10 cellular contexts compared by ENCODE assay signal in genomic region chr22:20207277-20208025, GRCh38. TPM values are rescaled to one million over a fixed set of nuclear protein-coding genes. Genes with fewer than 3 reads are reported as not detected.
DNase-seq lines count a peak whose midpoint lies in the region; ATAC-seq and TF ChIP-seq lines count a peak whose summit lies in the region.
"Had no signal": no experiment of that assay in that cellular context is flagged by ENCODE, and none has a peak within 500 bp of the region (broad histone marks: within the 10 kb centered on the region; RNA-seq: fewer than 3 reads in every experiment).

No MANE protein-coding gene starts in this region.

- no peak for ATAC-seq in activated T-cell treated with anti-CD3 and anti-CD28 coated beads, Interleukin-2, amount 50 U/mL, for 4 hours
- no peak for ATAC-seq in activated B cell treated with CpG ODN at 0.5 μM for 24 hours (ENCODE audit: low read depth)

- H3K4me1 ChIP-seq in stomach smooth muscle (ENCODE audit: control insufficient read depth, insufficient read depth, low read length), result peaks cover 40% of the 10 kb centered on the region

- H3K4me1 Mint-ChIP-seq in activated T-cell treated with anti-CD3 and anti-CD28 coated beads, Interleukin-2, amount 50 U/mL, for 4 hours (ENCODE audit: low read depth), result peaks cover 24% of the 10 kb centered on the region
- peaks cover 23% of the 10 kb centered on the region for H3K4me1 Mint-ChIP-seq in activated B cell treated with CpG ODN at 0.5 μM for 24 hours

- peak overlapping the region; percentile 93 for H3K4me3 Mint-ChIP-seq in activated T-cell treated with anti-CD3 and anti-CD28 coated beads, Interleukin-2, amount 50 U/mL, for 4 hours
- H3K4me3 Mint-ChIP-seq in activated B cell treated with CpG ODN at 0.5 μM for 24 hours, result peak overlapping the region; percentile 89

- peaks cover 0 to under 1% of the 10 kb centered on the region in 2 donors for H3K27me3 ChIP-seq in stomach smooth muscle (ENCODE audit: control insufficient read depth in 1 of 2, insufficient read depth in 2 of 2, low read length in 2 of 2)

- CTCF ChIA-PET in activated B cell treated with CpG ODN at 0.5 μM for 24 hours (lab: Charles Lee), result no interaction called here

- POLR2A ChIA-PET in activated B cell treated with CpG ODN at 0.5 μM for 24 hours (lab: Charles Lee), result no interaction called here

- H3K4me3 ChIP-seq in fibroblast of the aortic adventitia (ENCODE audit: low read depth, low read length) (peak overlapping the region; percentile 80), stomach smooth muscle (ENCODE audit: low read length in 2 of 2) (peak overlapping the region; percentile 55 to 72)

- no peaks in the 10 kb centered on the region for H3K9me3 Mint-ChIP-seq in activated T-cell treated with anti-CD3 and anti-CD28 coated beads, Interleukin-2, amount 50 U/mL, for 4 hours
- H3K9me3 Mint-ChIP-seq in activated B cell treated with CpG ODN at 0.5 μM for 24 hours, result no peaks in the 10 kb centered on the region

- H3K27ac Mint-ChIP-seq in activated B cell treated with CpG ODN at 0.5 μM for 24 hours, result peak overlapping the region; percentile 46

- no peak for DNase-seq in activated T-cell treated with anti-CD3 and anti-CD28 coated beads, Interleukin-2, amount 50 U/mL, for 4 hours
- DNase-seq in activated T-cell treated with anti-CD3 and anti-CD28 coated beads, Interleukin-2, amount 50 U/mL, for 48 hours, result no peak
- no peak for DNase-seq in activated B cell treated with CpG ODN at 0.5 μM for 24 hours
- DNase-seq in fibroblast of the aortic adventitia (ENCODE audit: low read depth), result no peak
- no peak for DNase-seq in NCI-H2227 treated with DMSO at 0.1 percent for 48 hours (lab: John Stamatoyannopoulos, UW)
- DNase-seq in activated effector memory CD4-positive, alpha-beta T cell treated with Interleukin-2 at 50 U/mL for 16 hours, result no peak
- DNase-seq in cerebellar cortex (ENCODE audit: low spot score), result no peak
- DNase-seq: effector CD4-positive, alpha-beta T cell; NCI-H2081 had no signal

- no peak overlapping the region for H3K27ac ChIP-seq in stomach smooth muscle (ENCODE audit: low read length)

- H3K9ac ChIP-seq in stomach smooth muscle (ENCODE audit: low read length in 2 of 2), result peak overlapping the region in 1 of 2 donors; percentile 63

- H3K27me3 Mint-ChIP-seq in activated T-cell treated with anti-CD3 and anti-CD28 coated beads, Interleukin-2, amount 50 U/mL, for 4 hours (ENCODE audit: low read depth), result no peaks in the 10 kb centered on the region
- H3K27me3 Mint-ChIP-seq in activated B cell treated with CpG ODN at 0.5 μM for 24 hours, result no peaks in the 10 kb centered on the region

- no peak for TF ChIP-seq CTCF in activated B cell treated with CpG ODN at 0.5 μM for 24 hours (IDR thresholded peaks at IDR 0.05)
- TF ChIP-seq CTCF in fibroblast of the aortic adventitia (IDR thresholded peaks at IDR 0.05; ENCODE audit: insufficient read depth, low read length), result no peak

- H3K36me3 Mint-ChIP-seq in activated T-cell treated with anti-CD3 and anti-CD28 coated beads, Interleukin-2, amount 50 U/mL, for 4 hours (ENCODE audit: insufficient read depth), result peaks cover 2% of the 10 kb centered on the region
- H3K36me3 Mint-ChIP-seq in activated B cell treated with CpG ODN at 0.5 μM for 24 hours (ENCODE audit: low read depth), result no peaks in the 10 kb centered on the region

- intact Hi-C loops in activated B cell treated with CpG ODN at 0.5 μM for 24 hours (cut with micrococcal nuclease), result loop anchor here (2.0 kb wide), 1 partner anchor 77 kb away; the partner anchor contains the start of gene ZDHHC8

- no peaks in the 10 kb centered on the region for H3K36me3 ChIP-seq in stomach smooth muscle (ENCODE audit: control insufficient read depth in 2 of 2, insufficient read depth in 2 of 2, low read length in 2 of 2)

- no peaks in the 10 kb centered on the region for H3K9me3 ChIP-seq in stomach smooth muscle (ENCODE audit: control insufficient read depth in 2 of 2, low read length in 2 of 2)

RNA-seq across cellular contexts. Expression of gene CCDC188, which starts 56.6 kb away (rescaled TPM):
- total RNA-seq in activated T-cell treated with anti-CD3 and anti-CD28 coated beads, Interleukin-2, amount 50 U/mL, for 4 hours, result not detected
- not detected in 2 replicates for total RNA-seq in activated B cell treated with CpG ODN at 0.5 μM for 24 hours
- 0.45 TPM in 1 of 2 replicates, not detected in the other for total RNA-seq in fibroblast of the aortic adventitia (ENCODE audit: low replicate concordance)
